In the genomic region with DNA sequence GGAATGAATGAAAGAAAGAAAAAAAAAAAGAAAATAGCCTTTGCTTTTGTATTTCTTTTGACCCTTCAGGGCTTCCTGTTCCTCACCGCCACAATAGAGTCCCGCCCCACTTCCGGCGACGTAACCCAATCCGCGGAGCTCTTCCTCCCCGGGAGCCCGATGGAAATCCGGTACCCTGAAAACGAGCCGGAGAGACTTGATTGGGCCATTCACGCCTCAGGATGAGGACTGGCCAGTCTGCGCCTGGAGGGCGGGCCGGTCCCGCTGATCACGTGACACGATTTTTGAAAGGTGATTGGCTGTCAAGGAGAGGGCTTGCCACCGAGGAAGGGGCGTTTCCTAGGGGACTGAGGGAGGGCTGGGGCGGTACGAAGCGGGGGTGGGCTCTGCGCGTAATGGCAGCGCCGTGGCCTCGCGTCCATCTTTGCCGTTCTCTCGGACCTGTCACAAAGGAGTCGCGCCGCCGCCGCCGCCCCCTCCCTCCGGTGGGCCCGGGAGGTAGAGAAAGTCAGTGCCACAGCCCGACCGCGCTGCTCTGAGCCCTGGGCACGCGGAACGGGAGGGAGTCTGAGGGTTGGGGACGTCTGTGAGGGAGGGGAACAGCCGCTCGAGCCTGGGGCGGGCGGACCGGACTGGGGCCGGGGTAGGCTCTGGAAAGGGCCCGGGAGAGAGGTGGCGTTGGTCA, we compare ENCODE assay signal across 1 cellular context.
TF ChIP-seq lines count a peak whose summit lies in the region.

PSME3IP1 (minus strand) TSS at position 95 of the 685 bp plus-strand sequence. CDS start 12,185 bp downstream, outside the sequence.
RSPRY1 (plus strand) TSS at position 385 of the 685 bp plus-strand sequence. CDS start 18,330 bp downstream, outside the sequence.

TF ChIP-seq in HepG2, 621 proteins besides CTCF, POLR2A, EP300 and RAD21 (continued from another document and continues in another):
- TF ChIP-seq, protein P1, sequence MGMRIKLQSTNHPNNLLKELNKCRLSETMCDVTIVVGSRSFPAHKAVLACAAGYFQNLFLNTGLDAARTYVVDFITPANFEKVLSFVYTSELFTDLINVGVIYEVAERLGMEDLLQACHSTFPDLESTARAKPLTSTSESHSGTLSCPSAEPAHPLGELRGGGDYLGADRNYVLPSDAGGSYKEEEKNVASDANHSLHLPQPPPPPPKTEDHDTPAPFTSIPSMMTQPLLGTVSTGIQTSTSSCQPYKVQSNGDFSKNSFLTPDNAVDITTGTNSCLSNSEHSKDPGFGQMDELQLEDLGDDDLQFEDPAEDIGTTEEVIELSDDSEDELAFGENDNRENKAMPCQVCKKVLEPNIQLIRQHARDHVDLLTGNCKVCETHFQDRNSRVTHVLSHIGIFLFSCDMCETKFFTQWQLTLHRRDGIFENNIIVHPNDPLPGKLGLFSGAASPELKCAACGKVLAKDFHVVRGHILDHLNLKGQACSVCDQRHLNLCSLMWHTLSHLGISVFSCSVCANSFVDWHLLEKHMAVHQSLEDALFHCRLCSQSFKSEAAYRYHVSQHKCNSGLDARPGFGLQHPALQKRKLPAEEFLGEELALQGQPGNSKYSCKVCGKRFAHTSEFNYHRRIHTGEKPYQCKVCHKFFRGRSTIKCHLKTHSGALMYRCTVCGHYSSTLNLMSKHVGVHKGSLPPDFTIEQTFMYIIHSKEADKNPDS (CRISPR knock-in tag; IDR thresholded peaks at IDR 0.05): no peak
- TF ChIP-seq JDP2 (CRISPR knock-in tag; IDR thresholded peaks at IDR 0.05; ENCODE audit: borderline replicate concordance) (no peak; the same call in 1 of the 2 replicates), SALL1 (CRISPR knock-in tag; IDR thresholded peaks at IDR 0.05) (peak; percentile 85), EHMT2 (IDR thresholded peaks at IDR 0.05; ENCODE audit: borderline replicate concordance, low read depth, low read length) (no peak), ATF7 (IDR thresholded peaks at IDR 0.05) (no peak), ATF7 (CRISPR knock-in tag; IDR thresholded peaks at IDR 0.05) (peak; percentile 59; the same call in 1 of the 2 replicates), AFF4 (CRISPR knock-in tag; IDR thresholded peaks at IDR 0.05) (peak; percentile 59; the same call in 1 of the 2 replicates), TBX3 (IDR thresholded peaks at IDR 0.05; ENCODE audit: borderline replicate concordance) (peak; percentile 76), TERF1 (CRISPR knock-in tag; IDR thresholded peaks at IDR 0.05) (no peak), PREB (CRISPR knock-in tag; IDR thresholded peaks at IDR 0.05) (no peak), ZBTB7B (CRISPR knock-in tag; IDR thresholded peaks at IDR 0.05) (peak; percentile 47; the same call in 1 of the 2 replicates), ZBTB4 (CRISPR knock-in tag; IDR thresholded peaks at IDR 0.05; ENCODE audit: borderline replicate concordance) (no peak; the same call in 1 of the 2 replicates), ZNF451 (CRISPR knock-in tag; IDR thresholded peaks at IDR 0.05) (peak; percentile 88; the same call in 1 of the 2 replicates), CREB1 (IDR thresholded peaks at IDR 0.05) (peak; percentile 80), CREB1 (CRISPR knock-in tag; IDR thresholded peaks at IDR 0.05) (peak; percentile 96), ZFP36L2 (CRISPR knock-in tag; IDR thresholded peaks at IDR 0.05) (no peak; the same call in 1 of the 2 replicates), NR0B2 (CRISPR knock-in tag; IDR thresholded peaks at IDR 0.05) (peak; percentile 84; the same call in 1 of the 2 replicates), ATF1 (CRISPR knock-in tag; IDR thresholded peaks at IDR 0.05) (peak; percentile 88), FIP1L1 (IDR thresholded peaks at IDR 0.05; ENCODE audit: borderline replicate concordance, insufficient read depth, low read depth, low read length) (no peak; the same call in 1 of the 2 replicates), ZNF646 (CRISPR knock-in tag; IDR thresholded peaks at IDR 0.05) (no peak), TSC22D2 (CRISPR knock-in tag; IDR thresholded peaks at IDR 0.05; ENCODE audit: borderline replicate concordance) (no peak), SATB2 (CRISPR knock-in tag; IDR thresholded peaks at IDR 0.05) (0 out of 2 replicates have a peak, but pooled peaks have one; percentile 2), ZMAT5 (CRISPR knock-in tag; IDR thresholded peaks at IDR 0.05; ENCODE audit: borderline replicate concordance, low read depth) (no peak), NFE2L1 (CRISPR knock-in tag; IDR thresholded peaks at IDR 0.05; ENCODE audit: borderline replicate concordance) (0 out of 2 replicates have a peak, but pooled peaks have one; percentile 57), ZNF34 (CRISPR knock-in tag; IDR thresholded peaks at IDR 0.05; ENCODE audit: borderline replicate concordance) (no peak), TEAD3 (CRISPR knock-in tag; optimal IDR thresholded peaks at IDR 0.05; ENCODE audit: borderline replicate concordance) (no peak), PRMT3 (CRISPR knock-in tag; IDR thresholded peaks at IDR 0.05; ENCODE audit: borderline replicate concordance, low read depth) (no peak), JUND (CRISPR knock-in tag; IDR thresholded peaks at IDR 0.05) (no peak)
- TF ChIP-seq, protein P2, sequence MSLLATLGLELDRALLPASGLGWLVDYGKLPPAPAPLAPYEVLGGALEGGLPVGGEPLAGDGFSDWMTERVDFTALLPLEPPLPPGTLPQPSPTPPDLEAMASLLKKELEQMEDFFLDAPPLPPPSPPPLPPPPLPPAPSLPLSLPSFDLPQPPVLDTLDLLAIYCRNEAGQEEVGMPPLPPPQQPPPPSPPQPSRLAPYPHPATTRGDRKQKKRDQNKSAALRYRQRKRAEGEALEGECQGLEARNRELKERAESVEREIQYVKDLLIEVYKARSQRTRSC (CRISPR knock-in tag; IDR thresholded peaks at IDR 0.05; ENCODE audit: low read depth): no peak
- TF ChIP-seq, protein P3, sequence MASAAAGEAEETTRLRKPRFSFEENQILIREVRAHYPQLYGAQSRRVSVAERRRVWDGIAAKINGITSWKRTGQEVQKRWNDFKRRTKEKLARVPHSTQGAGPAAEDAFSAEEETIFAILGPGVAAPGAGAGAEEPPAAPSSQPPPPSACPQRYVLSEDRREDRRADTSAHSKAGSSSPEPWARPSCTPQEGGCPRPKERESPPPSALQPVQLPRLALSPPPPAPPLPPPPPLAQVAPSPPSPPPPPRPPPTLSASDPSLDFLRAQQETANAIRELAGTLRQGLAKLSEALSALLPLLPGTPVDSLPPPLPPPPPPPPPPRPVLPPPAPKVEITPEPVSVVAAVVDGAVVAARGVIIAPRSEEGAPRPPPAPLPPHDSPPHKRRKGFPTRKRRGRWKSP (CRISPR knock-in tag; IDR thresholded peaks at IDR 0.05): peak; percentile 91
